1 cellular context compared by ENCODE assay signal in the genomic region with DNA sequence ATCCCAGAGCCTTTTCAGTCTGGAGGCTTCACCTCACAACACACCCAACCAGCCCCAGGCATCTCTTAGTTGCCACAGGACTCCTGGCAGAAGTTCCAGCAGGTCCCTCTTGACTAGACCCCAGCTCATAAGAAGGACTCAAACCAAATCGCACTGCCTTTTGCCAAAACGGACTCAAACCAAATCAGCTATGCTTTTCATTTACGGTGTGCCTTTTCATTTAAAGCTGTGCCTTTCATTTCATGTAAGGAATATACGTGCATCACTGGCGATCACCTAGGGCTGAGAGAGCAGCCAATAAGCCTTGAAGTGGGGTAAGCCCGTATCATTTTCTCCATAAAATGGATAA.
A peak's percentile ranks its signal among the peaks of the same experiment; 100 is the strongest.
TF ChIP-seq lines count a peak whose summit lies in the region.

No MANE protein-coding gene starts in this region.

TF ChIP-seq in HepG2, 621 proteins besides CTCF, POLR2A, EP300 and RAD21 (continued from another document):
- no peak for TF ChIP-seq ZNF274 (CRISPR knock-in tag; IDR thresholded peaks at IDR 0.05)
- TF ChIP-seq, protein P1, sequence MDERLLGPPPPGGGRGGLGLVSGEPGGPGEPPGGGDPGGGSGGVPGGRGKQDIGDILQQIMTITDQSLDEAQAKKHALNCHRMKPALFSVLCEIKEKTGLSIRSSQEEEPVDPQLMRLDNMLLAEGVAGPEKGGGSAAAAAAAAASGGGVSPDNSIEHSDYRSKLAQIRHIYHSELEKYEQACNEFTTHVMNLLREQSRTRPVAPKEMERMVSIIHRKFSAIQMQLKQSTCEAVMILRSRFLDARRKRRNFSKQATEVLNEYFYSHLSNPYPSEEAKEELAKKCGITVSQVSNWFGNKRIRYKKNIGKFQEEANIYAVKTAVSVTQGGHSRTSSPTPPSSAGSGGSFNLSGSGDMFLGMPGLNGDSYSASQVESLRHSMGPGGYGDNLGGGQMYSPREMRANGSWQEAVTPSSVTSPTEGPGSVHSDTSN (CRISPR knock-in tag; IDR thresholded peaks at IDR 0.05), result 0 out of 2 replicates have a peak, but pooled peaks have one; percentile 4
- 0 out of 2 replicates have a peak, but pooled peaks have one; percentile 43 for TF ChIP-seq SPEN (CRISPR knock-in tag; IDR thresholded peaks at IDR 0.05; ENCODE audit: low read depth)
- TF ChIP-seq, protein P2, sequence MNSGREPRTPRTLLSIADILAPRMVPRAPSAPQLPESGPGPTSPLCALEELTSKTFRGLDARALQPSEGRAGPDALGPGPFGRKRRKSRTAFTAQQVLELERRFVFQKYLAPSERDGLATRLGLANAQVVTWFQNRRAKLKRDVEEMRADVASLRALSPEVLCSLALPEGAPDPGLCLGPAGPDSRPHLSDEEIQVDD (CRISPR knock-in tag; IDR thresholded peaks at IDR 0.05; ENCODE audit: borderline replicate concordance), result no peak
- TF ChIP-seq STAT6 (CRISPR knock-in tag; IDR thresholded peaks at IDR 0.05; ENCODE audit: borderline replicate concordance), result no peak
- TF ChIP-seq ISX (CRISPR knock-in tag; conservative IDR thresholded peaks at IDR 0.05), result no peak
- TF ChIP-seq PREB (CRISPR knock-in tag; IDR thresholded peaks at IDR 0.05), result no peak
- TF ChIP-seq ZFP90 (CRISPR knock-in tag; IDR thresholded peaks at IDR 0.05; ENCODE audit: borderline replicate concordance), result 0 out of 2 replicates have a peak, but pooled peaks have one; percentile 36
- no peak for TF ChIP-seq LCORL (IDR thresholded peaks at IDR 0.05)
- peak; percentile 4; the same call in 1 of the 2 replicates for TF ChIP-seq LCORL (CRISPR knock-in tag; IDR thresholded peaks at IDR 0.05)
- 0 out of 2 replicates have a peak, but pooled peaks have one; percentile 14 for TF ChIP-seq SALL2 (CRISPR knock-in tag; IDR thresholded peaks at IDR 0.05)
- TF ChIP-seq ZNF30 (CRISPR knock-in tag; IDR thresholded peaks at IDR 0.05), result no peak
- TF ChIP-seq ATAD3A (CRISPR knock-in tag; IDR thresholded peaks at IDR 0.05), result no peak
- no peak for TF ChIP-seq ZNF460 (CRISPR knock-in tag; IDR thresholded peaks at IDR 0.05; ENCODE audit: borderline replicate concordance)
- TF ChIP-seq, protein P3, sequence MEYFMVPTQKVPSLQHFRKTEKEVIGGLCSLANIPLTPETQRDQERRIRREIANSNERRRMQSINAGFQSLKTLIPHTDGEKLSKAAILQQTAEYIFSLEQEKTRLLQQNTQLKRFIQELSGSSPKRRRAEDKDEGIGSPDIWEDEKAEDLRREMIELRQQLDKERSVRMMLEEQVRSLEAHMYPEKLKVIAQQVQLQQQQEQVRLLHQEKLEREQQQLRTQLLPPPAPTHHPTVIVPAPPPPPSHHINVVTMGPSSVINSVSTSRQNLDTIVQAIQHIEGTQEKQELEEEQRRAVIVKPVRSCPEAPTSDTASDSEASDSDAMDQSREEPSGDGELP (IDR thresholded peaks at IDR 0.05; ENCODE audit: borderline replicate concordance, low read depth), result no peak
- TF ChIP-seq, protein P4, sequence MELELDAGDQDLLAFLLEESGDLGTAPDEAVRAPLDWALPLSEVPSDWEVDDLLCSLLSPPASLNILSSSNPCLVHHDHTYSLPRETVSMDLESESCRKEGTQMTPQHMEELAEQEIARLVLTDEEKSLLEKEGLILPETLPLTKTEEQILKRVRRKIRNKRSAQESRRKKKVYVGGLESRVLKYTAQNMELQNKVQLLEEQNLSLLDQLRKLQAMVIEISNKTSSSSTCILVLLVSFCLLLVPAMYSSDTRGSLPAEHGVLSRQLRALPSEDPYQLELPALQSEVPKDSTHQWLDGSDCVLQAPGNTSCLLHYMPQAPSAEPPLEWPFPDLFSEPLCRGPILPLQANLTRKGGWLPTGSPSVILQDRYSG (CRISPR knock-in tag; IDR thresholded peaks at IDR 0.05), result no peak
- TF ChIP-seq ZNF788 (CRISPR knock-in tag; IDR thresholded peaks at IDR 0.05; ENCODE audit: borderline replicate concordance), result no peak
- TF ChIP-seq KDM5B (CRISPR knock-in tag; IDR thresholded peaks at IDR 0.05; ENCODE audit: borderline replicate concordance), result no peak
- no peak for TF ChIP-seq NFYB (CRISPR knock-in tag; IDR thresholded peaks at IDR 0.05)
- no peak for TF ChIP-seq TCF7 (IDR thresholded peaks at IDR 0.05; ENCODE audit: low read depth)
- TF ChIP-seq POLR2AphosphoS2 (IDR thresholded peaks at IDR 0.05; ENCODE audit: low read depth, low read length), result no peak
- TF ChIP-seq, protein P5, sequence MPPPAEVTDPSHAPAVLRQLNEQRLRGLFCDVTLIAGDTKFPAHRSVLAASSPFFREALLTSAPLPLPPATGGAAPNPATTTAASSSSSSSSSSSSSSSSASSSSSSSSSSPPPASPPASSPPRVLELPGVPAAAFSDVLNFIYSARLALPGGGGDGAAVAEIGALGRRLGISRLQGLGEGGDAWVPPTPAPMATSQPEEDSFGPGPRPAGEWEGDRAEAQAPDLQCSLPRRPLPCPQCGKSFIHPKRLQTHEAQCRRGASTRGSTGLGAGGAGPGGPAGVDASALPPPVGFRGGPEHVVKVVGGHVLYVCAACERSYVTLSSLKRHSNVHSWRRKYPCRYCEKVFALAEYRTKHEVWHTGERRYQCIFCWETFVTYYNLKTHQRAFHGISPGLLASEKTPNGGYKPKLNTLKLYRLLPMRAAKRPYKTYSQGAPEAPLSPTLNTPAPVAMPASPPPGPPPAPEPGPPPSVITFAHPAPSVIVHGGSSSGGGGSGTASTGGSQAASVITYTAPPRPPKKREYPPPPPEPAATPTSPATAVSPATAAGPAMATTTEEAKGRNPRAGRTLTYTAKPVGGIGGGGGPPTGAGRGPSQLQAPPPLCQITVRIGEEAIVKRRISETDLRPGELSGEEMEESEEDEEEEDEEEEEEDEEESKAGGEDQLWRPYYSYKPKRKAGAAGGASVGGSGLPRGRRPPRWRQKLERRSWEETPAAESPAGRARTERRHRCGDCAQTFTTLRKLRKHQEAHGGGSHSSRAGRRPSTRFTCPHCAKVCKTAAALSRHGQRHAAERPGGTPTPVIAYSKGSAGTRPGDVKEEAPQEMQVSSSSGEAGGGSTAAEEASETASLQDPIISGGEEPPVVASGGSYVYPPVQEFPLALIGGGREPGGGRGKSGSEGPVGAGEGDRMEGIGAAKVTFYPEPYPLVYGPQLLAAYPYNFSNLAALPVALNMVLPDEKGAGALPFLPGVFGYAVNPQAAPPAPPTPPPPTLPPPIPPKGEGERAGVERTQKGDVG (CRISPR knock-in tag; IDR thresholded peaks at IDR 0.05; ENCODE audit: borderline replicate concordance), result 0 out of 2 replicates have a peak, but pooled peaks have one; percentile 1
- TF ChIP-seq ADNP (CRISPR knock-in tag; IDR thresholded peaks at IDR 0.05), result no peak
- no peak for TF ChIP-seq ZNF235 (CRISPR knock-in tag; IDR thresholded peaks at IDR 0.05; ENCODE audit: borderline replicate concordance)
- 0 out of 2 replicates have a peak, but pooled peaks have one; percentile 11 for TF ChIP-seq RXRA (CRISPR knock-in tag; IDR thresholded peaks at IDR 0.05)
- TF ChIP-seq RFX3 (CRISPR knock-in tag; IDR thresholded peaks at IDR 0.05), result no peak
- TF ChIP-seq ZNF670 (CRISPR knock-in tag; IDR thresholded peaks at IDR 0.05; ENCODE audit: borderline replicate concordance), result no peak
- no peak for TF ChIP-seq ZNF672 (CRISPR knock-in tag; IDR thresholded peaks at IDR 0.05)
- TF ChIP-seq ZNF687 (CRISPR knock-in tag; IDR thresholded peaks at IDR 0.05), result peak; percentile 70; the same call in 1 of the 2 replicates
- no peak for TF ChIP-seq ARNT (IDR thresholded peaks at IDR 0.05)
- TF ChIP-seq NFKB2 (CRISPR knock-in tag; IDR thresholded peaks at IDR 0.05; ENCODE audit: borderline replicate concordance), result 0 out of 2 replicates have a peak, but pooled peaks have one; percentile 4
- TF ChIP-seq, protein P6, sequence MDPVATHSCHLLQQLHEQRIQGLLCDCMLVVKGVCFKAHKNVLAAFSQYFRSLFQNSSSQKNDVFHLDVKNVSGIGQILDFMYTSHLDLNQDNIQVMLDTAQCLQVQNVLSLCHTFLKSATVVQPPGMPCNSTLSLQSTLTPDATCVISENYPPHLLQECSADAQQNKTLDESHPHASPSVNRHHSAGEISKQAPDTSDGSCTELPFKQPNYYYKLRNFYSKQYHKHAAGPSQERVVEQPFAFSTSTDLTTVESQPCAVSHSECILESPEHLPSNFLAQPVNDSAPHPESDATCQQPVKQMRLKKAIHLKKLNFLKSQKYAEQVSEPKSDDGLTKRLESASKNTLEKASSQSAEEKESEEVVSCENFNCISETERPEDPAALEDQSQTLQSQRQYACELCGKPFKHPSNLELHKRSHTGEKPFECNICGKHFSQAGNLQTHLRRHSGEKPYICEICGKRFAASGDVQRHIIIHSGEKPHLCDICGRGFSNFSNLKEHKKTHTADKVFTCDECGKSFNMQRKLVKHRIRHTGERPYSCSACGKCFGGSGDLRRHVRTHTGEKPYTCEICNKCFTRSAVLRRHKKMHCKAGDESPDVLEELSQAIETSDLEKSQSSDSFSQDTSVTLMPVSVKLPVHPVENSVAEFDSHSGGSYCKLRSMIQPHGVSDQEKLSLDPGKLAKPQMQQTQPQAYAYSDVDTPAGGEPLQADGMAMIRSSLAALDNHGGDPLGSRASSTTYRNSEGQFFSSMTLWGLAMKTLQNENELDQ (CRISPR knock-in tag; IDR thresholded peaks at IDR 0.05; ENCODE audit: borderline replicate concordance), result no peak
